ENCODE assay signal across 8 cellular contexts in genomic region chr17:82065193-82065637, GRCh38. TPM values are rescaled to one million over a fixed set of nuclear protein-coding genes. Genes with fewer than 3 reads are reported as not detected.
DNase-seq lines count a peak whose midpoint lies in the region; ATAC-seq and TF ChIP-seq lines count a peak whose summit lies in the region.

No MANE protein-coding gene starts in this region.

- H3F3A ChIP-seq in PC-3 (ENCODE audit: low read length, unreplicated experiment), result no peaks in the 10 kb centered on the region

- H3K4me1 ChIP-seq in PC-3 (ENCODE audit: insufficient read depth, low read length) (peaks cover 17% of the 10 kb centered on the region), vagina (peaks cover 30% of the 10 kb centered on the region)

- CTCF ChIA-PET in BJ (lab: Yijun Ruan, JAX) (interaction anchor here (0.6 to 1.5 kb wide), 3 partner anchors 12 to 89 kb away, joined by 3 read pairs; no protein-coding TSS in a partner anchor), PC-3 (lab: Charles Lee) (interaction anchor here (0.5 to 1.1 kb wide), 2 partner anchors 14 to 27 kb away, joined by 3 read pairs; partner anchors contain the start of gene DCXR), GM10248 (lab: Yijun Ruan, JAX) (interaction anchor here (1.7 to 2.1 kb wide), 3 partner anchors 8 to 106 kb away, joined by 5 to 6 read pairs (median 5); no protein-coding TSS in a partner anchor)

- TF ChIP-seq POLR2A in vagina (IDR thresholded peaks at IDR 0.05), result no peak

- no peaks in the 10 kb centered on the region for H3K9me3 Mint-ChIP-seq in mesothelial cell of epicardium

- H4K20me1 ChIP-seq in PC-3 (ENCODE audit: low read length), result no peaks in the 10 kb centered on the region

- peaks cover 1% of the 10 kb centered on the region for H3K36me3 Mint-ChIP-seq in mesothelial cell of epicardium

- H3K9me3 ChIP-seq in PC-3 (ENCODE audit: low read length) (no peaks in the 10 kb centered on the region), vagina (no peaks in the 10 kb centered on the region)

- DNase-seq in BJ (ENCODE audit: low read depth) (no peak), PC-3 (no peak), mesothelial cell of epicardium (ENCODE audit: low spot score in 2 of 2, unreplicated experiment in 2 of 2) (no peak), vagina (ENCODE audit: extremely low spot score in 2 of 2) (no peak), GM10248 (ENCODE audit: extremely low spot score) (no peak), NCI-H524 (lab: John Stamatoyannopoulos, UW) (no peak)

- peaks cover 29% of the 10 kb centered on the region for H3K79me2 ChIP-seq in PC-3 (ENCODE audit: low read length)

- ATAC-seq in GM19463 (IDR thresholded peaks at IDR 0.05; ENCODE audit: unreplicated experiment), result peak; percentile 14
- ATAC-seq in PC-3, result peak; percentile 43

- H3K27me3 Mint-ChIP-seq in mesothelial cell of epicardium (ENCODE audit: low read depth), result no peaks in the 10 kb centered on the region

- POLR2A ChIA-PET in BJ (lab: Charles Lee) (no interaction called here), PC-3 (lab: Charles Lee; ENCODE audit: unreplicated experiment) (interaction anchor here (0.5 to 0.7 kb wide), 3 partner anchors 13 to 137 kb away, joined by 3 to 5 read pairs (median 4); partner anchors contain the start of genes DCXR, GPS1 and RFNG), GM10248 (lab: Yijun Ruan, JAX) (no interaction called here)

- H2AFZ ChIP-seq in PC-3 (ENCODE audit: low read length), result no peak overlapping the region

- H3K4me3 ChIP-seq in BJ (ENCODE audit: low read depth, low read length) (peak overlapping the region; percentile 90), PC-3 (ENCODE audit: low read length) (peak overlapping the region; percentile 94), vagina (peak overlapping the region; percentile 81 to 92)

- peak overlapping the region; percentile 99 for H3K9ac ChIP-seq in PC-3 (ENCODE audit: low read length)

- H3K27ac ChIP-seq in PC-3 (ENCODE audit: low read length) (peak overlapping the region; percentile 20), cingulate gyrus (ENCODE audit: low read depth, low read length) (peak overlapping the region; percentile 10), vagina (peak overlapping the region; percentile 94)

- H3K27ac Mint-ChIP-seq in mesothelial cell of epicardium, result no peak overlapping the region

- BruUV-seq in PC-3 (replicated peaks; lab: Mats Ljungman, UMichigan), result no TSS peak

- H3K36me3 ChIP-seq in BJ (ENCODE audit: control insufficient read depth, insufficient read depth, low read length), result peaks cover 27% of the 10 kb centered on the region
- peaks cover 20% of the 10 kb centered on the region for H3K36me3 ChIP-seq in PC-3 (ENCODE audit: low read depth, low read length)
- peaks cover 0 to 32% of the 10 kb centered on the region in 2 donors for H3K36me3 ChIP-seq in vagina

- peak overlapping the region; percentile 99 for H3K4me2 ChIP-seq in PC-3 (ENCODE audit: low read length)

- peak overlapping the region; percentile 64 for H3K4me3 Mint-ChIP-seq in mesothelial cell of epicardium

- H3K27me3 ChIP-seq in BJ (ENCODE audit: control insufficient read depth, insufficient read depth, low read length), result no peaks in the 10 kb centered on the region
- H3K27me3 ChIP-seq in PC-3 (ENCODE audit: low read length), result no peaks in the 10 kb centered on the region
- no peaks in the 10 kb centered on the region for H3K27me3 ChIP-seq in vagina

- H3K4me1 Mint-ChIP-seq in mesothelial cell of epicardium, result no peaks in the 10 kb centered on the region

- intact Hi-C loops in PC-3 (cut with micrococcal nuclease) (no loop called here), vagina (cut with DNase I) (no loop called here)

- TF ChIP-seq CTCF in BJ (IDR thresholded peaks at IDR 0.05; ENCODE audit: insufficient read depth, low read depth, low read length), result no peak
- no peak for TF ChIP-seq CTCF in PC-3 (conservative IDR thresholded peaks at IDR 0.05; ENCODE audit: low read depth, low read length)
- TF ChIP-seq CTCF in mesothelial cell of epicardium (IDR thresholded peaks at IDR 0.05; ENCODE audit: unreplicated experiment), result no peak
- TF ChIP-seq CTCF in vagina (IDR thresholded peaks at IDR 0.05), result no peak
- no peak for TF ChIP-seq CTCF in GM10248 (IDR thresholded peaks at IDR 0.05; ENCODE audit: control extremely low read depth, extremely low read depth, low read depth, missing control alignments)

- H3K9me2 ChIP-seq in PC-3 (replicated peaks; ENCODE audit: low read length), result no peaks in the 10 kb centered on the region

RNA-seq across cellular contexts. Expression of gene DUS1L, which starts 0.4 kb away (rescaled TPM):
- polyA plus RNA-seq in BJ (2011; rRNA removed), result 22.1 and 47.6 TPM in 2 replicates
- 13.2 and 16.8 TPM in 2 replicates for polyA minus RNA-seq in BJ (2011; rRNA and poly(A)+ RNA removed)
- total RNA-seq in PC-3 (2014; rRNA removed), result 205 and 262 TPM in 2 replicates
- 87.3 to 94.9 TPM (median 87.9 TPM) in 3 replicates for total RNA-seq in mesothelial cell of epicardium
- total RNA-seq in vagina, result 72.4 TPM

RNA-seq across cellular contexts. Expression of gene GPS1, which starts 13.5 kb away (rescaled TPM):
- polyA plus RNA-seq in BJ (2011; rRNA removed), result 79.7 and 131 TPM in 2 replicates
- polyA minus RNA-seq in BJ (2011; rRNA and poly(A)+ RNA removed), result 74.1 and 114 TPM in 2 replicates
- 240 and 287 TPM in 2 replicates for total RNA-seq in PC-3 (2014; rRNA removed)
- total RNA-seq in mesothelial cell of epicardium, result 104 to 113 TPM (median 105 TPM) in 3 replicates
- total RNA-seq in vagina, result 80.3 TPM

RNA-seq across cellular contexts. Expression of gene RFNG, which starts 13.6 kb away (rescaled TPM):
- 15.8 and 23.7 TPM in 2 replicates for polyA plus RNA-seq in BJ (2011; rRNA removed)
- polyA minus RNA-seq in BJ (2011; rRNA and poly(A)+ RNA removed), result 21.9 and 28.9 TPM in 2 replicates
- total RNA-seq in PC-3 (2014; rRNA removed) (46.7 and 46.8 TPM in 2 replicates), mesothelial cell of epicardium (53.8 to 57.3 TPM (median 55.6 TPM) in 3 replicates), vagina (61.4 TPM)

RNA-seq across cellular contexts. Expression of gene DCXR, which starts 27.7 kb away (rescaled TPM):
- 42.7 and 66.0 TPM in 2 replicates for polyA plus RNA-seq in BJ (2011; rRNA removed)
- 21.7 and 40.3 TPM in 2 replicates for polyA minus RNA-seq in BJ (2011; rRNA and poly(A)+ RNA removed)
- total RNA-seq in PC-3 (2014; rRNA removed) (135 and 142 TPM in 2 replicates), mesothelial cell of epicardium (73.5 to 80.2 TPM (median 77.6 TPM) in 3 replicates), vagina (106 TPM)

RNA-seq across cellular contexts. Expression of gene FASN, which starts 32.8 kb away (rescaled TPM):
- polyA plus RNA-seq in BJ (2011; rRNA removed), result 5.2 and 11.3 TPM in 2 replicates
- 9.4 and 13.4 TPM in 2 replicates for polyA minus RNA-seq in BJ (2011; rRNA and poly(A)+ RNA removed)
- total RNA-seq in PC-3 (2014; rRNA removed), result 269 and 364 TPM in 2 replicates
- total RNA-seq in mesothelial cell of epicardium, result 227 to 230 TPM (median 229 TPM) in 3 replicates
- 127 TPM for total RNA-seq in vagina

Comparison
In these comparisons a context has a peak if more than half of its experiments do, and no peak if none do; other contexts are left out.
1. H3K27ac ChIP-seq: peak in every context shown above with its lines; median percentile 94 in vagina; 20 in PC-3; 10 in cingulate gyrus.